ENCODE assay signal across 9 cellular contexts in the genomic region with DNA sequence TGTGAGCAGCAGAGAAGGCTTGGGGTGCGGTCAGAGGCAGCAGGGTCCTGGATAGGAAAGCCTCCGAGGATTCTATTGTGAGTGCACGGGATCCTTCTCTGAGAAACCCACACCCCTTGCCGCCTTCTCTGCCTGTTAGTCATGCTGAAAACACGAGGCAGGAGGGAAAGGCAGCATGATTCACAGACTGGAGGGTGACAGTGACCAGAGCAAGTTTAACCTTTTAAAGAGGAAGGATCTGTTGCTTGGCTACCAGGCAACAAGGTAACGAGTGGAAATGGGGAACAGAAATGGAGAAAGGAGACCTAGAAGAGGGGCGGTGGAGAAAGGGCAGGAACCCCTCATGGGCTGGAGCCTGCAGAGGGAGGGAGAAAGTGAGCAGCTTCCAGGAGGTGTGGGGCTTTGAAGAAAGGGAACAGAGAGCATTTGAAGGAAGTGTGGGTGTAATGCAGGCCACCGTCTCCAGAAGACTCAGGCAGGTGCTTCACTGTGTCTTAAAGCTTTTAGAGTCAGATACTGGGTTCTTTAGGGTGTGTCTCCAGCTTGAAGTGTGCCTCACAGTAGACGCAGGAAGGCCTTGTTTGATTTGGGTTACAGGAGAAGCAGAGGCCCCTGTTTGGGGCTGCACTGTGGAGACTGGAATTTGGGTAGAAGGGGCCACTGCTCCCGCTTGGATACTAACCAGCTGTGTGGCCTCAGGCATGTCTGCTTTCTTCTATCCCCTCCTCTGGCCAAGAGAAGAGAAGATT. TPM values are rescaled to one million over a fixed set of nuclear protein-coding genes. Genes with fewer than 3 reads are reported as not detected.
A peak's percentile ranks its signal among the peaks of the same experiment; 100 is the strongest.
DNase-seq lines count a peak whose midpoint lies in the region; ATAC-seq and TF ChIP-seq lines count a peak whose summit lies in the region.
"Had no signal": no experiment of that assay in that cellular context is flagged by ENCODE, and none has a peak within 500 bp of the region (broad histone marks: within the 10 kb centered on the region; RNA-seq: fewer than 3 reads in every experiment).

No MANE protein-coding gene starts in this region.

- peak overlapping the region; percentile 95 for H3K27ac Mint-ChIP-seq in mesothelial cell of epicardium

- intact Hi-C loops in colonic mucosa (cut with DNase I): no loop called here

- DNase-seq in DMS53 (lab: John Stamatoyannopoulos, UW) (peak; percentile 48), DMS53 treated with DMSO at 0.1 percent for 48 hours (lab: John Stamatoyannopoulos, UW; ENCODE audit: unreplicated experiment) (no peak), SW480 (ENCODE audit: low spot score) (peak; percentile 83), colonic mucosa (no peak), mesothelial cell of epicardium (ENCODE audit: low spot score in 2 of 2, unreplicated experiment in 2 of 2) (no peak), suprapubic skin (ENCODE audit: low spot score in 2 of 2) (peak; percentile 85 to 87), NCI-H2196 treated with DMSO at 0.1 percent for 48 hours (lab: John Stamatoyannopoulos, UW; ENCODE audit: unreplicated experiment) (no peak)

- H3K27ac ChIP-seq in colonic mucosa (peak overlapping the region; percentile 1), suprapubic skin (peak overlapping the region; percentile 79)
- H3K27ac ChIP-seq: 22Rv1 had no signal

- no peaks in the 10 kb centered on the region for H3K36me3 Mint-ChIP-seq in mesothelial cell of epicardium

- H3K9ac ChIP-seq in colonic mucosa (ENCODE audit: low read depth in 2 of 2, low read length in 2 of 2): no peak overlapping the region

- H3K9me3 Mint-ChIP-seq in mesothelial cell of epicardium: no peaks in the 10 kb centered on the region

- H3K36me3 ChIP-seq in colonic mucosa (no peaks in the 10 kb centered on the region), suprapubic skin (no peaks in the 10 kb centered on the region)

- no peak for TF ChIP-seq POLR2A in suprapubic skin (IDR thresholded peaks at IDR 0.05)

- no peak for TF ChIP-seq EP300 in suprapubic skin (IDR thresholded peaks at IDR 0.05)

- H3K4me3 Mint-ChIP-seq in mesothelial cell of epicardium: peak overlapping the region; percentile 9

- H3K4me3 ChIP-seq in colonic mucosa (no peak overlapping the region), suprapubic skin (no peak overlapping the region)

- 23% methylated on average over 10 of the region's 10 CpGs for WGBS in suprapubic skin

- H3K27me3 ChIP-seq in colonic mucosa (no peaks in the 10 kb centered on the region), suprapubic skin (no peaks in the 10 kb centered on the region)

- H3K9me3 ChIP-seq in colonic mucosa: no peaks in the 10 kb centered on the region
- H3K9me3 ChIP-seq in suprapubic skin: no peaks in the 10 kb centered on the region

- no peaks in the 10 kb centered on the region for H3K4me1 ChIP-seq in colonic mucosa
- peaks cover 52% of the 10 kb centered on the region for H3K4me1 ChIP-seq in suprapubic skin

- peaks cover 80% of the 10 kb centered on the region for H3K4me1 Mint-ChIP-seq in mesothelial cell of epicardium

- TF ChIP-seq CTCF in colonic mucosa (IDR thresholded peaks at IDR 0.05) (no peak), mesothelial cell of epicardium (IDR thresholded peaks at IDR 0.05; ENCODE audit: unreplicated experiment) (no peak), suprapubic skin (IDR thresholded peaks at IDR 0.05) (no peak)

- H3K27me3 Mint-ChIP-seq in mesothelial cell of epicardium (ENCODE audit: low read depth): no peaks in the 10 kb centered on the region

- ATAC-seq in GM19455 (IDR thresholded peaks at IDR 0.05; ENCODE audit: unreplicated experiment): no peak

RNA-seq across cellular contexts. Expression of a gene that starts 19.1 kb away (rescaled TPM):
- total RNA-seq in colonic mucosa (not detected), mesothelial cell of epicardium (not detected in 3 replicates), suprapubic skin (not detected)

RNA-seq across cellular contexts. Expression of a gene that starts 37.4 kb away (rescaled TPM):
- total RNA-seq in colonic mucosa (1 to 10 TPM; 2.4 to 9.3 TPM), mesothelial cell of epicardium (2.8 to 3.3 TPM (median 3.2 TPM) in 3 replicates), suprapubic skin (10 to 100 TPM in 3 of 4 donors, 1 to 10 TPM in 1; 6.4 to 34.7 (median 18.0) TPM)

Comparison
In these comparisons a context has a peak if more than half of its experiments do, and no peak if none do; other contexts are left out.
1. DNase-seq: peak in DMS53 (single experiment), SW480 (single experiment) and suprapubic skin (2 of 2); none in DMS53 treated with DMSO at 0.1 percent for 48 hours (single experiment), colonic mucosa (single experiment), mesothelial cell of epicardium (0 of 2) and NCI-H2196 treated with DMSO at 0.1 percent for 48 hours (single experiment).